ENCODE assay signal across 8 cellular contexts in genomic region chr14:53218161-53218560, GRCh38.
DNase-seq lines count a peak whose midpoint lies in the region; ATAC-seq and TF ChIP-seq lines count a peak whose summit lies in the region.

No MANE protein-coding gene starts in this region.

- H3K79me2 ChIP-seq in PC-3 (ENCODE audit: low read length) = no peaks in the 10 kb centered on the region

- H3K9me3 ChIP-seq in PC-3 (ENCODE audit: low read length) (no peaks in the 10 kb centered on the region), esophagus squamous epithelium (no peaks in the 10 kb centered on the region)

- no peak for DNase-seq in GM06990 (ENCODE audit: extremely low read depth, insufficient read length)
- DNase-seq in PC-3 = no peak
- no peak for DNase-seq in esophagus squamous epithelium (lab: John Stamatoyannopoulos, UW)
- DNase-seq in retinal pigment epithelial cell (ENCODE audit: low read depth) = no peak
- no peak for DNase-seq in NCI-H1436 treated with DMSO at 0.1 percent for 48 hours (lab: John Stamatoyannopoulos, UW)
- no peak for DNase-seq in SHP77 treated with DMSO at 0.1 percent for 48 hours (lab: John Stamatoyannopoulos, UW)
- no peak for DNase-seq in NCI-H1105 treated with DMSO at 0.1 percent for 48 hours (lab: John Stamatoyannopoulos, UW)
- no peak for DNase-seq in activated CD4-positive, alpha-beta T cell treated with anti-CD3 and anti-CD28 coated beads for 4 hours

- H3F3A ChIP-seq in PC-3 (ENCODE audit: low read length, unreplicated experiment) = no peaks in the 10 kb centered on the region

- no peak for ATAC-seq in PC-3

- H3K36me3 ChIP-seq in GM06990 (ENCODE audit: control insufficient read depth, insufficient read depth, low read length) (no peaks in the 10 kb centered on the region), PC-3 (ENCODE audit: low read depth, low read length) (no peaks in the 10 kb centered on the region), esophagus squamous epithelium (no peaks in the 10 kb centered on the region)

- intact Hi-C loops in PC-3 (cut with micrococcal nuclease) = loop anchor here (5.0 kb wide), 1 partner anchor 89 kb away; no protein-coding TSS in a partner anchor
- intact Hi-C loops in esophagus squamous epithelium (cut with DNase I) = no loop called here

- H3K4me2 ChIP-seq in PC-3 (ENCODE audit: low read length) = peak overlapping the region; percentile 99

- peak overlapping the region; percentile 67 for H3K9ac ChIP-seq in PC-3 (ENCODE audit: low read length)

- WGBS in esophagus squamous epithelium, 2 donors = 44 to 75% methylated on average over 2 of the region's 2 CpGs

- CTCF ChIA-PET in PC-3 (lab: Charles Lee) = interaction anchor here (0.6 to 1.6 kb wide), 14 partner anchors 9 to 1130 kb away, joined by 3 to 9 read pairs (median 4); partner anchors contain the start of gene DDHD1

- no peaks in the 10 kb centered on the region for H3K27me3 ChIP-seq in GM06990 (replicated peaks; ENCODE audit: control insufficient read depth, insufficient read depth, low read length)
- no peaks in the 10 kb centered on the region for H3K27me3 ChIP-seq in PC-3 (ENCODE audit: low read length)
- H3K27me3 ChIP-seq in esophagus squamous epithelium = no peaks in the 10 kb centered on the region

- H3K4me1 ChIP-seq in PC-3 (ENCODE audit: insufficient read depth, low read length) = peaks cover 6% of the 10 kb centered on the region
- peaks cover 0 to 16% (median 5%) of the 10 kb centered on the region in 3 donors for H3K4me1 ChIP-seq in esophagus squamous epithelium

- POLR2A ChIA-PET in PC-3 (lab: Charles Lee; ENCODE audit: unreplicated experiment) = interaction anchor here (0.5 to 0.7 kb wide), 3 partner anchors 23 to 431 kb away, joined by 6 to 9 read pairs (median 8); no protein-coding TSS in a partner anchor

- TF ChIP-seq CTCF in GM06990 (IDR thresholded peaks at IDR 0.05; ENCODE audit: insufficient read depth, low read length, poor library complexity, severe bottlenecking) (no peak), PC-3 (conservative IDR thresholded peaks at IDR 0.05; ENCODE audit: low read depth, low read length) (no peak), esophagus squamous epithelium (IDR thresholded peaks at IDR 0.05) (no peak), retinal pigment epithelial cell (conservative IDR thresholded peaks at IDR 0.05; ENCODE audit: low read depth, low read length) (no peak)

- no peaks in the 10 kb centered on the region for H3K9me2 ChIP-seq in PC-3 (replicated peaks; ENCODE audit: low read length)

- H3K27ac ChIP-seq in PC-3 (ENCODE audit: low read length) (no peak overlapping the region), esophagus squamous epithelium (peak overlapping the region in 1 of 4 donors; percentile 7)

- peak overlapping the region; percentile 72 for H3K4me3 ChIP-seq in GM06990 (replicated peaks; ENCODE audit: low read depth, low read length)
- H3K4me3 ChIP-seq in PC-3 (ENCODE audit: low read length) = peak overlapping the region; percentile 84
- peak overlapping the region; percentile 34 to 76 (median 53) for H3K4me3 ChIP-seq in esophagus squamous epithelium
- peak overlapping the region; percentile 53 for H3K4me3 ChIP-seq in retinal pigment epithelial cell (ENCODE audit: low read length)

- no peaks in the 10 kb centered on the region for H4K20me1 ChIP-seq in PC-3 (ENCODE audit: low read length)

- H2AFZ ChIP-seq in PC-3 (ENCODE audit: low read length) = peak overlapping the region; percentile 100

- TF ChIP-seq POLR2A in esophagus squamous epithelium (IDR thresholded peaks at IDR 0.05) = no peak

- no TSS peak for BruUV-seq in PC-3 (replicated peaks; lab: Mats Ljungman, UMichigan)
